5 cellular contexts compared by ENCODE assay signal in genomic region chr2:78832481-78832880, GRCh38.
"Had no signal": no experiment of that assay in that cellular context is flagged by ENCODE, and none has a peak within 500 bp of the region (broad histone marks: within the 10 kb centered on the region; RNA-seq: fewer than 3 reads in every experiment).

No MANE protein-coding gene starts in this region.

- H3K4me2 ChIP-seq: GM23338 had no signal

- H2AFZ ChIP-seq: GM23338 had no signal

- H3K4me3 ChIP-seq: GM23338 had no signal

- ATAC-seq: GM23338, HepG2 had no signal

- DNase-seq: H9, HCEC 1CT had no signal

- H3K27ac ChIP-seq: HL-60 had no signal
